In the genomic region with DNA sequence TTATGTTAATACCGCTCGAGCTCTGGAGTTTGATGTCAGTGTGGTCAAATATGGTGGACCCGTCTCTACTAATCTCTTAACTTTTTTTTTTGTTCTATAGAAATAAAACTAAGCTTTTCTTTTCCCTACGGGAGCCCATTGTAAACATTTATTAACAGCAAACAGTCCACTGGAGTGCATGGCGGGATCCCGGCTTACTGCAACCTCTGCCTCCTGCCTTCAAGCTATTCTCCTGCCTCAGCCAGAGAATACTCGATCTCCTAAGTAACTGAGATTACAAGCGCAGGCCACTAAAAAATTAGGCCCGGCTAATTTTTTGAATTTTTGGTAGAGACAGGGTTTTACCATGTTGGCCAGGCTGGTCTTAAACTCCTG, we compare ENCODE assay signal across 25 cellular contexts. TPM values are rescaled to one million over a fixed set of nuclear protein-coding genes. Genes with fewer than 3 reads are reported as not detected.
DNase-seq lines count a peak whose midpoint lies in the region; ATAC-seq and TF ChIP-seq lines count a peak whose summit lies in the region.
"Not testable (repeated sequence)": the region's sequence is repeated elsewhere in the genome, so short reads cannot be mapped to it uniquely, and the experiment has no call there.
"Had no signal": no experiment of that assay in that cellular context is flagged by ENCODE, and none has a peak within 500 bp of the region (broad histone marks: within the 10 kb centered on the region; RNA-seq: fewer than 3 reads in every experiment).

No MANE protein-coding gene starts in this region.

- not testable (repeated sequence) for H3F3A ChIP-seq in PC-9 (ENCODE audit: insufficient read depth, low read depth)

- H3K27ac ChIP-seq in CD4-positive, CD25-positive, alpha-beta regulatory T cell (ENCODE audit: insufficient read depth, low read length, poor library complexity, severe bottlenecking): peak overlapping the region; percentile 87
- peak overlapping the region; percentile 85; the same call in 1 of the 2 replicates for H3K27ac ChIP-seq in PC-9

- not testable (repeated sequence) for BruUV-seq in PC-9 (replicated peaks; lab: Mats Ljungman, UMichigan)

- not testable (repeated sequence) for H3K4me3 ChIP-seq in CD4-positive, CD25-positive, alpha-beta regulatory T cell (ENCODE audit: low read depth, low read length); PC-9

- H3K27me3 ChIP-seq in CD4-positive, CD25-positive, alpha-beta regulatory T cell (ENCODE audit: control insufficient read depth, insufficient read depth, low read length); PC-9 (ENCODE audit: insufficient read depth, low read depth): not testable (repeated sequence)

- not testable (repeated sequence) for H2AFZ ChIP-seq in PC-9

- H3K4me1 ChIP-seq in CD4-positive, CD25-positive, alpha-beta regulatory T cell (ENCODE audit: control insufficient read depth, insufficient read depth, low read length, poor library complexity, severe bottlenecking); PC-9 (replicated peaks; ENCODE audit: insufficient read depth): not testable (repeated sequence)

- not testable (repeated sequence) for H3K36me3 ChIP-seq in CD4-positive, CD25-positive, alpha-beta regulatory T cell (ENCODE audit: control insufficient read depth, insufficient read depth, low read length); PC-9 (ENCODE audit: low read depth)

- H3K4me3 Mint-ChIP-seq in CD4-positive, CD25-positive, alpha-beta regulatory T cell: peak overlapping the region; percentile 90 to 97 (median 94)
- peak overlapping the region; percentile 84 for H3K4me3 Mint-ChIP-seq in activated CD4-positive, alpha-beta memory T cell treated with anti-CD3 and anti-CD28 coated beads for 36 hours
- peak overlapping the region; percentile 94 for H3K4me3 Mint-ChIP-seq in activated naive CD4-positive, alpha-beta T cell treated with anti-CD3 and anti-CD28 coated beads, Interleukin-2, amount 50 U/mL, for 24 hours
- H3K4me3 Mint-ChIP-seq in effector memory CD8-positive, alpha-beta T cell: peak overlapping the region in 1 of 2 donors; percentile 92
- H3K4me3 Mint-ChIP-seq in mesothelial cell of epicardium: peak overlapping the region; percentile 86
- peak overlapping the region; percentile 85 for H3K4me3 Mint-ChIP-seq in progenitor cell of endocrine pancreas (ENCODE audit: low read depth)

- H3K27me3 Mint-ChIP-seq in CD4-positive, CD25-positive, alpha-beta regulatory T cell; activated CD4-positive, alpha-beta memory T cell treated with anti-CD3 and anti-CD28 coated beads for 36 hours; activated naive CD4-positive, alpha-beta T cell treated with anti-CD3 and anti-CD28 coated beads, Interleukin-2, amount 50 U/mL, for 24 hours; effector memory CD8-positive, alpha-beta T cell; mesothelial cell of epicardium (ENCODE audit: low read depth); progenitor cell of endocrine pancreas: not testable (repeated sequence)

- POLR2A ChIA-PET in PC-9 (lab: Charles Lee; ENCODE audit: unreplicated experiment): not testable (repeated sequence)
- POLR2A ChIA-PET in activated CD4-positive, alpha-beta memory T cell treated with anti-CD3 and anti-CD28 coated beads for 36 hours (lab: Charles Lee): interaction anchor here (1.4 kb wide), 1 partner anchor 92 kb away, joined by 21 read pairs; no protein-coding TSS in a partner anchor

- intact Hi-C loops in PC-9 (cut with micrococcal nuclease; ENCODE audit: unreplicated experiment): not testable (repeated sequence)
- intact Hi-C loops in activated CD4-positive, alpha-beta memory T cell treated with anti-CD3 and anti-CD28 coated beads for 36 hours (cut with micrococcal nuclease): loop anchor here (10.0 kb wide), 1 partner anchor 88 kb away; no protein-coding TSS in a partner anchor

- H3K27ac Mint-ChIP-seq in CD4-positive, CD25-positive, alpha-beta regulatory T cell: peak overlapping the region; percentile 99 to 100 (median 100)
- peak overlapping the region; percentile 100 for H3K27ac Mint-ChIP-seq in activated CD4-positive, alpha-beta memory T cell treated with anti-CD3 and anti-CD28 coated beads for 36 hours
- peak overlapping the region; percentile 100 for H3K27ac Mint-ChIP-seq in activated naive CD4-positive, alpha-beta T cell treated with anti-CD3 and anti-CD28 coated beads, Interleukin-2, amount 50 U/mL, for 24 hours
- peak overlapping the region; percentile 99 to 100 for H3K27ac Mint-ChIP-seq in effector memory CD8-positive, alpha-beta T cell
- not testable (repeated sequence) for H3K27ac Mint-ChIP-seq in mesothelial cell of epicardium
- peak overlapping the region; percentile 100 for H3K27ac Mint-ChIP-seq in progenitor cell of endocrine pancreas

- H3K4me2 ChIP-seq in PC-9: peak overlapping the region; percentile 81

- ATAC-seq in CD4-positive, CD25-positive, alpha-beta regulatory T cell (ENCODE audit: low read depth in 2 of 2); effector memory CD8-positive, alpha-beta T cell (replicated peaks): not testable (repeated sequence)
- ATAC-seq in HG02970 (IDR thresholded peaks at IDR 0.05; ENCODE audit: low FRiP score, unreplicated experiment): peak; percentile 6

- H3K4me1 Mint-ChIP-seq in CD4-positive, CD25-positive, alpha-beta regulatory T cell: peaks cover 0 to 34% (median 10%) of the 10 kb centered on the region in 4 donors
- H3K4me1 Mint-ChIP-seq in activated CD4-positive, alpha-beta memory T cell treated with anti-CD3 and anti-CD28 coated beads for 36 hours (ENCODE audit: low read depth): peaks cover 31% of the 10 kb centered on the region
- peaks cover 42% of the 10 kb centered on the region for H3K4me1 Mint-ChIP-seq in activated naive CD4-positive, alpha-beta T cell treated with anti-CD3 and anti-CD28 coated beads, Interleukin-2, amount 50 U/mL, for 24 hours
- H3K4me1 Mint-ChIP-seq in effector memory CD8-positive, alpha-beta T cell (ENCODE audit: low read depth in 2 of 2): peaks cover 16 to 17% of the 10 kb centered on the region in 2 donors
- peaks cover 16% of the 10 kb centered on the region for H3K4me1 Mint-ChIP-seq in mesothelial cell of epicardium
- peaks cover 14% of the 10 kb centered on the region for H3K4me1 Mint-ChIP-seq in progenitor cell of endocrine pancreas (ENCODE audit: low read depth)

- not testable (repeated sequence) for H3K9me3 Mint-ChIP-seq in CD4-positive, CD25-positive, alpha-beta regulatory T cell; activated CD4-positive, alpha-beta memory T cell treated with anti-CD3 and anti-CD28 coated beads for 36 hours; activated naive CD4-positive, alpha-beta T cell treated with anti-CD3 and anti-CD28 coated beads, Interleukin-2, amount 50 U/mL, for 24 hours; effector memory CD8-positive, alpha-beta T cell; mesothelial cell of epicardium; progenitor cell of endocrine pancreas (ENCODE audit: low read depth)

- not testable (repeated sequence) for H3K79me2 ChIP-seq in PC-9 (ENCODE audit: low read depth)

- TF ChIP-seq CTCF in PC-9 (conservative IDR thresholded peaks at IDR 0.05); mesothelial cell of epicardium (IDR thresholded peaks at IDR 0.05; ENCODE audit: unreplicated experiment); progenitor cell of endocrine pancreas (IDR thresholded peaks at IDR 0.05; ENCODE audit: unreplicated experiment): not testable (repeated sequence)

- H4K20me1 ChIP-seq in PC-9 (ENCODE audit: insufficient read depth): not testable (repeated sequence)

- not testable (repeated sequence) for H3K9me2 ChIP-seq in PC-9 (ENCODE audit: insufficient read depth)

- not testable (repeated sequence) for H3K9me3 ChIP-seq in CD4-positive, CD25-positive, alpha-beta regulatory T cell (ENCODE audit: control insufficient read depth in 2 of 2, low read length in 2 of 2); PC-9 (ENCODE audit: insufficient read depth, low read depth)

- CTCF ChIA-PET in PC-9 (lab: Charles Lee); activated CD4-positive, alpha-beta memory T cell treated with anti-CD3 and anti-CD28 coated beads for 36 hours (lab: Charles Lee): not testable (repeated sequence)

- H3K36me3 Mint-ChIP-seq in CD4-positive, CD25-positive, alpha-beta regulatory T cell; activated CD4-positive, alpha-beta memory T cell treated with anti-CD3 and anti-CD28 coated beads for 36 hours; activated naive CD4-positive, alpha-beta T cell treated with anti-CD3 and anti-CD28 coated beads, Interleukin-2, amount 50 U/mL, for 24 hours; mesothelial cell of epicardium; progenitor cell of endocrine pancreas (ENCODE audit: insufficient read depth): not testable (repeated sequence)
- H3K36me3 Mint-ChIP-seq in effector memory CD8-positive, alpha-beta T cell (ENCODE audit: insufficient read depth): peaks cover 19% of the 10 kb centered on the region

- not testable (repeated sequence) for DNase-seq in CD4-positive, CD25-positive, alpha-beta regulatory T cell; PC-9; activated CD4-positive, alpha-beta memory T cell treated with anti-CD3 and anti-CD28 coated beads for 36 hours; effector memory CD8-positive, alpha-beta T cell; mesothelial cell of epicardium (ENCODE audit: low spot score in 2 of 2, unreplicated experiment in 2 of 2); progenitor cell of endocrine pancreas (ENCODE audit: low spot score, unreplicated experiment)

RNA-seq across cellular contexts. Expression of a gene that starts 53.4 kb away (rescaled TPM):
- not detected for total RNA-seq in CD4-positive, CD25-positive, alpha-beta regulatory T cell
- polyA plus RNA-seq in CD4-positive, CD25-positive, alpha-beta regulatory T cell: under 1 TPM in 1 of 4 donors, not detected in 3; 0.33 TPM
- not detected in 2 replicates for total RNA-seq in PC-9 (2021)
- not detected for total RNA-seq in activated CD4-positive, alpha-beta memory T cell treated with anti-CD3 and anti-CD28 coated beads for 36 hours
- total RNA-seq in mesothelial cell of epicardium: not detected in 3 replicates
- not detected in 2 replicates for total RNA-seq in progenitor cell of endocrine pancreas
- total RNA-seq: A673, adrenal gland, dermis microvascular lymphatic vessel endothelial cell, endothelial cell of umbilical vein, frontal cortex, GM12878, H1, HT1080, lung, M059J, mucosa of gallbladder, posterior vena cava, SJSA1, spleen, stomach, uterus had no signal
- polyA plus RNA-seq: adrenal gland, endothelial cell of umbilical vein, GM12878, H1, lung, spleen, stomach, thymus had no signal
